1 cellular context compared by ENCODE assay signal in the genomic region with DNA sequence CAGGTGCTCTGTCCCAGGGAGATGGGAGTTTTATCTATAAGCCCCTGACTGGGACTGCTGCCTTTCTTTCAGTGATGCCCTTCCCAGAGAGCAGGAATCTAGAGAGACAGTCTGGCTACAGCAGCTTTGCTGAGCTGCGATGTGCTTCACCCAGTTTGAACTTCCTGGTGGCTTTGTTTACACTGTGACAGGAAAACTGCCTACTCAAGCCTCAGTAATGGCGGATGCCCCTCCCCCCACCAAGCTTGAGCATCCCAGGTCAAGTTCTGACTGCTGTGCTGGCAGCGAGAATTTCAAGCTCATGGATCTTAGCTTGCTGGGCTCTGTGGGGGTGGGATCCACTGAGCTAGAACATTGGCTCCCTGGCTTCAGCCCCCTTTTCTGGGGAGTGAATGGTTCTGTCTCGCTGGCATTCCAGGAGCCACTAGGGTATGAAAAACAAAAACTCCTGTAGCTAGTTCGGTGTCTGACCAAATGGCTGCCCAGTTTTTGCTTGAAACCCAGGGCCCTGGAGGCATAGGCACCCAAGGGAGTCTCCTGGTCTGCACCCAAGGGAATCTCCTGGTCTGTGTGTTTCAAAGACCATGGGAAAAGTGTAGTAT.
TF ChIP-seq lines count a peak whose summit lies in the region.

No MANE protein-coding gene starts in this region.

TF ChIP-seq in HepG2, 621 proteins besides CTCF, POLR2A, EP300 and RAD21 (continued from another document and continues in another):
- TF ChIP-seq NCOR1 (IDR thresholded peaks at IDR 0.05; ENCODE audit: borderline replicate concordance, low read length) (no peak), BCL6 (CRISPR knock-in tag; IDR thresholded peaks at IDR 0.05) (peak; percentile 63), ZFAT (CRISPR knock-in tag; conservative IDR thresholded peaks at IDR 0.05) (no peak), NR2F2 (IDR thresholded peaks at IDR 0.05; ENCODE audit: borderline replicate concordance, low read depth) (no peak), SCMH1 (CRISPR knock-in tag; IDR thresholded peaks at IDR 0.05; ENCODE audit: borderline replicate concordance) (no peak), ZNF343 (CRISPR knock-in tag; IDR thresholded peaks at IDR 0.05) (no peak), TAF1 (CRISPR knock-in tag; IDR thresholded peaks at IDR 0.05) (no peak), NFYB (CRISPR knock-in tag; IDR thresholded peaks at IDR 0.05) (no peak), MTF1 (CRISPR knock-in tag; IDR thresholded peaks at IDR 0.05) (no peak), MYNN (CRISPR knock-in tag; IDR thresholded peaks at IDR 0.05; ENCODE audit: low read depth) (no peak), DR1 (CRISPR knock-in tag; IDR thresholded peaks at IDR 0.05) (no peak), SALL1 (CRISPR knock-in tag; IDR thresholded peaks at IDR 0.05) (peak; percentile 74), ZNF468 (CRISPR knock-in tag; IDR thresholded peaks at IDR 0.05) (no peak), ZNF30 (CRISPR knock-in tag; IDR thresholded peaks at IDR 0.05) (no peak), MYC (CRISPR knock-in tag; IDR thresholded peaks at IDR 0.05; ENCODE audit: borderline replicate concordance) (no peak), ZNF207 (IDR thresholded peaks at IDR 0.05; ENCODE audit: borderline replicate concordance) (no peak), ZNF549 (CRISPR knock-in tag; IDR thresholded peaks at IDR 0.05) (no peak), ATF7-NPFF (CRISPR knock-in tag; IDR thresholded peaks at IDR 0.05; ENCODE audit: low read depth) (no peak), THAP11 (CRISPR knock-in tag; IDR thresholded peaks at IDR 0.05) (peak; percentile 55), ZNF605 (CRISPR knock-in tag; IDR thresholded peaks at IDR 0.05) (no peak), PAX8 (CRISPR knock-in tag; IDR thresholded peaks at IDR 0.05; ENCODE audit: borderline replicate concordance) (no peak), ZSCAN22 (CRISPR knock-in tag; IDR thresholded peaks at IDR 0.05) (no peak), PHF21A (CRISPR knock-in tag; IDR thresholded peaks at IDR 0.05) (no peak), YY1 (IDR thresholded peaks at IDR 0.05; ENCODE audit: insufficient read depth, insufficient replicate concordance, low read depth, low read length) (peak; percentile 89), ZNF607 (CRISPR knock-in tag; IDR thresholded peaks at IDR 0.05; ENCODE audit: borderline replicate concordance) (0 out of 2 replicates have a peak, but pooled peaks have one; percentile 14), ZNF33A (CRISPR knock-in tag; IDR thresholded peaks at IDR 0.05; ENCODE audit: borderline replicate concordance) (no peak), ZNF124 (CRISPR knock-in tag; IDR thresholded peaks at IDR 0.05) (no peak), FOXO1 (CRISPR knock-in tag; IDR thresholded peaks at IDR 0.05) (peak; percentile 28; the same call in 1 of the 2 replicates), ARID2 (CRISPR knock-in tag; IDR thresholded peaks at IDR 0.05; ENCODE audit: borderline replicate concordance) (0 out of 2 replicates have a peak, but pooled peaks have one; percentile 19), PHF20 (CRISPR knock-in tag; IDR thresholded peaks at IDR 0.05) (no peak), ZNF335 (CRISPR knock-in tag; IDR thresholded peaks at IDR 0.05) (no peak), ZNF10 (CRISPR knock-in tag; IDR thresholded peaks at IDR 0.05; ENCODE audit: borderline replicate concordance, low read depth) (no peak), KLF15 (CRISPR knock-in tag; IDR thresholded peaks at IDR 0.05; ENCODE audit: borderline replicate concordance) (no peak), ELF1 (CRISPR knock-in tag; IDR thresholded peaks at IDR 0.05) (peak; percentile 84), ZNF749 (CRISPR knock-in tag; IDR thresholded peaks at IDR 0.05; ENCODE audit: borderline replicate concordance) (no peak)
- TF ChIP-seq, protein P1, sequence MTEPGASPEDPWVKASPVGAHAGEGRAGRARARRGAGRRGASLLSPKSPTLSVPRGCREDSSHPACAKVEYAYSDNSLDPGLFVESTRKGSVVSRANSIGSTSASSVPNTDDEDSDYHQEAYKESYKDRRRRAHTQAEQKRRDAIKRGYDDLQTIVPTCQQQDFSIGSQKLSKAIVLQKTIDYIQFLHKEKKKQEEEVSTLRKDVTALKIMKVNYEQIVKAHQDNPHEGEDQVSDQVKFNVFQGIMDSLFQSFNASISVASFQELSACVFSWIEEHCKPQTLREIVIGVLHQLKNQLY (CRISPR knock-in tag; IDR thresholded peaks at IDR 0.05) = no peak
- TF ChIP-seq, protein P2, sequence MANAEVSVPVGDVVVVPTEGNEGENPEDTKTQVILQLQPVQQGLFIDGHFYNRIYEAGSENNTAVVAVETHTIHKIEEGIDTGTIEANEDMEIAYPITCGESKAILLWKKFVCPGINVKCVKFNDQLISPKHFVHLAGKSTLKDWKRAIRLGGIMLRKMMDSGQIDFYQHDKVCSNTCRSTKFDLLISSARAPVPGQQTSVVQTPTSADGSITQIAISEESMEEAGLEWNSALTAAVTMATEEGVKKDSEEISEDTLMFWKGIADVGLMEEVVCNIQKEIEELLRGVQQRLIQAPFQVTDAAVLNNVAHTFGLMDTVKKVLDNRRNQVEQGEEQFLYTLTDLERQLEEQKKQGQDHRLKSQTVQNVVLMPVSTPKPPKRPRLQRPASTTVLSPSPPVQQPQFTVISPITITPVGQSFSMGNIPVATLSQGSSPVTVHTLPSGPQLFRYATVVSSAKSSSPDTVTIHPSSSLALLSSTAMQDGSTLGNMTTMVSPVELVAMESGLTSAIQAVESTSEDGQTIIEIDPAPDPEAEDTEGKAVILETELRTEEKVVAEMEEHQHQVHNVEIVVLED (CRISPR knock-in tag; IDR thresholded peaks at IDR 0.05; ENCODE audit: borderline replicate concordance) = no peak
- TF ChIP-seq, protein P3, sequence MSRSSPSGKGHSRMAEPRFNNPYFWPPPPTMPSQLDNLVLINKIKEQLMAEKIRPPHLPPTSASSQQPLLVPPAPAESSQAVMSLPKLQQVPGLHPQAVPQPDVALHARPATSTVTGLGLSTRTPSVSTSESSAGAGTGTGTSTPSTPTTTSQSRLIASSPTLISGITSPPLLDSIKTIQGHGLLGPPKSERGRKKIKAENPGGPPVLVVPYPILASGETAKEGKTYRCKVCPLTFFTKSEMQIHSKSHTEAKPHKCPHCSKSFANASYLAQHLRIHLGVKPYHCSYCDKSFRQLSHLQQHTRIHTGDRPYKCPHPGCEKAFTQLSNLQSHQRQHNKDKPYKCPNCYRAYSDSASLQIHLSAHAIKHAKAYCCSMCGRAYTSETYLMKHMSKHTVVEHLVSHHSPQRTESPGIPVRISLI (CRISPR knock-in tag; IDR thresholded peaks at IDR 0.05; ENCODE audit: borderline replicate concordance) = no peak
- TF ChIP-seq, protein P4, sequence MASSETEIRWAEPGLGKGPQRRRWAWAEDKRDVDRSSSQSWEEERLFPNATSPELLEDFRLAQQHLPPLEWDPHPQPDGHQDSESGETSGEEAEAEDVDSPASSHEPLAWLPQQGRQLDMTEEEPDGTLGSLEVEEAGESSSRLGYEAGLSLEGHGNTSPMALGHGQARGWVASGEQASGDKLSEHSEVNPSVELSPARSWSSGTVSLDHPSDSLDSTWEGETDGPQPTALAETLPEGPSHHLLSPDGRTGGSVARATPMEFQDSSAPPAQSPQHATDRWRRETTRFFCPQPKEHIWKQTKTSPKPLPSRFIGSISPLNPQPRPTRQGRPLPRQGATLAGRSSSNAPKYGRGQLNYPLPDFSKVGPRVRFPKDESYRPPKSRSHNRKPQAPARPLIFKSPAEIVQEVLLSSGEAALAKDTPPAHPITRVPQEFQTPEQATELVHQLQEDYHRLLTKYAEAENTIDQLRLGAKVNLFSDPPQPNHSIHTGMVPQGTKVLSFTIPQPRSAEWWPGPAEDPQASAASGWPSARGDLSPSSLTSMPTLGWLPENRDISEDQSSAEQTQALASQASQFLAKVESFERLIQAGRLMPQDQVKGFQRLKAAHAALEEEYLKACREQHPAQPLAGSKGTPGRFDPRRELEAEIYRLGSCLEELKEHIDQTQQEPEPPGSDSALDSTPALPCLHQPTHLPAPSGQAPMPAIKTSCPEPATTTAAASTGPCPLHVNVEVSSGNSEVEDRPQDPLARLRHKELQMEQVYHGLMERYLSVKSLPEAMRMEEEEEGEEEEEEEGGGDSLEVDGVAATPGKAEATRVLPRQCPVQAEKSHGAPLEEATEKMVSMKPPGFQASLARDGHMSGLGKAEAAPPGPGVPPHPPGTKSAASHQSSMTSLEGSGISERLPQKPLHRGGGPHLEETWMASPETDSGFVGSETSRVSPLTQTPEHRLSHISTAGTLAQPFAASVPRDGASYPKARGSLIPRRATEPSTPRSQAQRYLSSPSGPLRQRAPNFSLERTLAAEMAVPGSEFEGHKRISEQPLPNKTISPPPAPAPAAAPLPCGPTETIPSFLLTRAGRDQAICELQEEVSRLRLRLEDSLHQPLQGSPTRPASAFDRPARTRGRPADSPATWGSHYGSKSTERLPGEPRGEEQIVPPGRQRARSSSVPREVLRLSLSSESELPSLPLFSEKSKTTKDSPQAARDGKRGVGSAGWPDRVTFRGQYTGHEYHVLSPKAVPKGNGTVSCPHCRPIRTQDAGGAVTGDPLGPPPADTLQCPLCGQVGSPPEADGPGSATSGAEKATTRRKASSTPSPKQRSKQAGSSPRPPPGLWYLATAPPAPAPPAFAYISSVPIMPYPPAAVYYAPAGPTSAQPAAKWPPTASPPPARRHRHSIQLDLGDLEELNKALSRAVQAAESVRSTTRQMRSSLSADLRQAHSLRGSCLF (CRISPR knock-in tag; IDR thresholded peaks at IDR 0.05; ENCODE audit: borderline replicate concordance) = no peak
- TF ChIP-seq, protein P5, sequence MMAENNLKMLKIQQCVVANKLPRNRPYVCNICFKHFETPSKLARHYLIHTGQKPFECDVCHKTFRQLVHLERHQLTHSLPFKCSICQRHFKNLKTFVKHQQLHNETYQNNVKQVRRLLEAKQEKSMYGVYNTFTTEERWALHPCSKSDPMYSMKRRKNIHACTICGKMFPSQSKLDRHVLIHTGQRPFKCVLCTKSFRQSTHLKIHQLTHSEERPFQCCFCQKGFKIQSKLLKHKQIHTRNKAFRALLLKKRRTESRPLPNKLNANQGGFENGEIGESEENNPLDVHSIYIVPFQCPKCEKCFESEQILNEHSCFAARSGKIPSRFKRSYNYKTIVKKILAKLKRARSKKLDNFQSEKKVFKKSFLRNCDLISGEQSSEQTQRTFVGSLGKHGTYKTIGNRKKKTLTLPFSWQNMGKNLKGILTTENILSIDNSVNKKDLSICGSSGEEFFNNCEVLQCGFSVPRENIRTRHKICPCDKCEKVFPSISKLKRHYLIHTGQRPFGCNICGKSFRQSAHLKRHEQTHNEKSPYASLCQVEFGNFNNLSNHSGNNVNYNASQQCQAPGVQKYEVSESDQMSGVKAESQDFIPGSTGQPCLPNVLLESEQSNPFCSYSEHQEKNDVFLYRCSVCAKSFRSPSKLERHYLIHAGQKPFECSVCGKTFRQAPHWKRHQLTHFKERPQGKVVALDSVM (CRISPR knock-in tag; IDR thresholded peaks at IDR 0.05) = no peak
- TF ChIP-seq, protein P6, sequence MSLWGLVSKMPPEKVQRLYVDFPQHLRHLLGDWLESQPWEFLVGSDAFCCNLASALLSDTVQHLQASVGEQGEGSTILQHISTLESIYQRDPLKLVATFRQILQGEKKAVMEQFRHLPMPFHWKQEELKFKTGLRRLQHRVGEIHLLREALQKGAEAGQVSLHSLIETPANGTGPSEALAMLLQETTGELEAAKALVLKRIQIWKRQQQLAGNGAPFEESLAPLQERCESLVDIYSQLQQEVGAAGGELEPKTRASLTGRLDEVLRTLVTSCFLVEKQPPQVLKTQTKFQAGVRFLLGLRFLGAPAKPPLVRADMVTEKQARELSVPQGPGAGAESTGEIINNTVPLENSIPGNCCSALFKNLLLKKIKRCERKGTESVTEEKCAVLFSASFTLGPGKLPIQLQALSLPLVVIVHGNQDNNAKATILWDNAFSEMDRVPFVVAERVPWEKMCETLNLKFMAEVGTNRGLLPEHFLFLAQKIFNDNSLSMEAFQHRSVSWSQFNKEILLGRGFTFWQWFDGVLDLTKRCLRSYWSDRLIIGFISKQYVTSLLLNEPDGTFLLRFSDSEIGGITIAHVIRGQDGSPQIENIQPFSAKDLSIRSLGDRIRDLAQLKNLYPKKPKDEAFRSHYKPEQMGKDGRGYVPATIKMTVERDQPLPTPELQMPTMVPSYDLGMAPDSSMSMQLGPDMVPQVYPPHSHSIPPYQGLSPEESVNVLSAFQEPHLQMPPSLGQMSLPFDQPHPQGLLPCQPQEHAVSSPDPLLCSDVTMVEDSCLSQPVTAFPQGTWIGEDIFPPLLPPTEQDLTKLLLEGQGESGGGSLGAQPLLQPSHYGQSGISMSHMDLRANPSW (CRISPR knock-in tag; IDR thresholded peaks at IDR 0.05; ENCODE audit: borderline replicate concordance) = no peak
- TF ChIP-seq, protein P7, sequence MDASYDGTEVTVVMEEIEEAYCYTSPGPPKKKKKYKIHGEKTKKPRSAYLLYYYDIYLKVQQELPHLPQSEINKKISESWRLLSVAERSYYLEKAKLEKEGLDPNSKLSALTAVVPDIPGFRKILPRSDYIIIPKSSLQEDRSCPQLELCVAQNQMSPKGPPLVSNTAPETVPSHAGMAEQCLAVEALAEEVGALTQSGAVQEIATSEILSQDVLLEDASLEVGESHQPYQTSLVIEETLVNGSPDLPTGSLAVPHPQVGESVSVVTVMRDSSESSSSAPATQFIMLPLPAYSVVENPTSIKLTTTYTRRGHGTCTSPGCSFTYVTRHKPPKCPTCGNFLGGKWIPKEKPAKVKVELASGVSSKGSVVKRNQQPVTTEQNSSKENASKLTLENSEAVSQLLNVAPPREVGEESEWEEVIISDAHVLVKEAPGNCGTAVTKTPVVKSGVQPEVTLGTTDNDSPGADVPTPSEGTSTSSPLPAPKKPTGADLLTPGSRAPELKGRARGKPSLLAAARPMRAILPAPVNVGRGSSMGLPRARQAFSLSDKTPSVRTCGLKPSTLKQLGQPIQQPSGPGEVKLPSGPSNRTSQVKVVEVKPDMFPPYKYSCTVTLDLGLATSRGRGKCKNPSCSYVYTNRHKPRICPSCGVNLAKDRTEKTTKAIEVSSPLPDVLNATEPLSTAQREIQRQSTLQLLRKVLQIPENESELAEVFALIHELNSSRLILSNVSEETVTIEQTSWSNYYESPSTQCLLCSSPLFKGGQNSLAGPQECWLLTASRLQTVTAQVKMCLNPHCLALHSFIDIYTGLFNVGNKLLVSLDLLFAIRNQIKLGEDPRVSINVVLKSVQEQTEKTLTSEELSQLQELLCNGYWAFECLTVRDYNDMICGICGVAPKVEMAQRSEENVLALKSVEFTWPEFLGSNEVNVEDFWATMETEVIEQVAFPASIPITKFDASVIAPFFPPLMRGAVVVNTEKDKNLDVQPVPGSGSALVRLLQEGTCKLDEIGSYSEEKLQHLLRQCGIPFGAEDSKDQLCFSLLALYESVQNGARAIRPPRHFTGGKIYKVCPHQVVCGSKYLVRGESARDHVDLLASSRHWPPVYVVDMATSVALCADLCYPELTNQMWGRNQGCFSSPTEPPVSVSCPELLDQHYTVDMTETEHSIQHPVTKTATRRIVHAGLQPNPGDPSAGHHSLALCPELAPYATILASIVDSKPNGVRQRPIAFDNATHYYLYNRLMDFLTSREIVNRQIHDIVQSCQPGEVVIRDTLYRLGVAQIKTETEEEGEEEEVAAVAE (CRISPR knock-in tag; IDR thresholded peaks at IDR 0.05; ENCODE audit: borderline replicate concordance) = no peak
- TF ChIP-seq, protein P8, sequence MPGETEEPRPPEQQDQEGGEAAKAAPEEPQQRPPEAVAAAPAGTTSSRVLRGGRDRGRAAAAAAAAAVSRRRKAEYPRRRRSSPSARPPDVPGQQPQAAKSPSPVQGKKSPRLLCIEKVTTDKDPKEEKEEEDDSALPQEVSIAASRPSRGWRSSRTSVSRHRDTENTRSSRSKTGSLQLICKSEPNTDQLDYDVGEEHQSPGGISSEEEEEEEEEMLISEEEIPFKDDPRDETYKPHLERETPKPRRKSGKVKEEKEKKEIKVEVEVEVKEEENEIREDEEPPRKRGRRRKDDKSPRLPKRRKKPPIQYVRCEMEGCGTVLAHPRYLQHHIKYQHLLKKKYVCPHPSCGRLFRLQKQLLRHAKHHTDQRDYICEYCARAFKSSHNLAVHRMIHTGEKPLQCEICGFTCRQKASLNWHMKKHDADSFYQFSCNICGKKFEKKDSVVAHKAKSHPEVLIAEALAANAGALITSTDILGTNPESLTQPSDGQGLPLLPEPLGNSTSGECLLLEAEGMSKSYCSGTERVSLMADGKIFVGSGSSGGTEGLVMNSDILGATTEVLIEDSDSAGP (CRISPR knock-in tag; IDR thresholded peaks at IDR 0.05; ENCODE audit: borderline replicate concordance) = no peak
